Comparison of ENCODE assay signal across 19 cellular contexts in the genomic region with DNA sequence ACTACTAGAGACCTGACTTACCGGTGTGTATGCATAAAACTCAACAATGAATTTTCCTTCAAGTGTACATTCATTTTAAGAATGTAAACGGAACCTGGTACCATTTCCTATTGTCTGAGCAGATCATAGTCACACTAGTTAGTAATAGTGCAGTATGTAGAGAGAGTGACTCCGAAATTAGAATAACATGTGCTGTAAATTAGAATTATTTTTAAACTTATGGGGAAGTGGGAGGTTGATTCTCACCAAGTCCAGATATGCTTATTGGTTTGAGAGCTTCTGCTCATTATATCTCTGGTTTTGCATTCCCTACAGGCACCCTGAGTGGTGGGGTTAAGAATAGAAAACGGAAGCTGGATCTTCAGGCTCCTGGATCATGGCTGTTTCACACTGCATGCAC.
"Had no signal": no experiment of that assay in that cellular context is flagged by ENCODE, and none has a peak within 500 bp of the region (broad histone marks: within the 10 kb centered on the region; RNA-seq: fewer than 3 reads in every experiment).

No MANE protein-coding gene starts in this region.

- H3K36me3 ChIP-seq: neural progenitor cell, prostate gland had no signal

- H3K4me3 Mint-ChIP-seq: activated naive CD4-positive, alpha-beta T cell treated with anti-CD3 and anti-CD28 coated beads, Interleukin-2, amount 10 ng/mL, durations not matched to agents 7 days and 5 days; activated naive CD8-positive, alpha-beta T cell treated with anti-CD3 and anti-CD28 coated beads, Interleukin-2, amount 50 U/mL, for 24 hours; brain; neural progenitor cell; stimulated activated effector memory CD8-positive, alpha-beta T cell treated with anti-CD3 and anti-CD28 coated beads, Interleukin-12 subunit alpha, Interleukin-12 subunit beta, amount 100 ng/mL, for 72 hours; T-helper 2 cell treated with Interferon-gamma antibody and Interleukin-4, amounts not matched to agents 5 μg/mL and 100 μg/mL, for 36 hours; WTC11 had no signal

- H3K36me3 Mint-ChIP-seq: stimulated activated effector memory CD8-positive, alpha-beta T cell treated with anti-CD3 and anti-CD28 coated beads, Interleukin-12 subunit alpha, Interleukin-12 subunit beta, amount 100 ng/mL, for 72 hours; WTC11 had no signal

- H3K9me3 Mint-ChIP-seq: activated naive CD4-positive, alpha-beta T cell treated with anti-CD3 and anti-CD28 coated beads, Interleukin-2, amount 10 ng/mL, durations not matched to agents 7 days and 5 days; activated naive CD8-positive, alpha-beta T cell treated with anti-CD3 and anti-CD28 coated beads, Interleukin-2, amount 50 U/mL, for 24 hours; stimulated activated effector memory CD8-positive, alpha-beta T cell treated with anti-CD3 and anti-CD28 coated beads, Interleukin-12 subunit alpha, Interleukin-12 subunit beta, amount 100 ng/mL, for 72 hours; T-helper 2 cell treated with Interferon-gamma antibody and Interleukin-4, amounts not matched to agents 5 μg/mL and 100 μg/mL, for 36 hours; WTC11 had no signal

- H3K27ac Mint-ChIP-seq: activated naive CD8-positive, alpha-beta T cell treated with anti-CD3 and anti-CD28 coated beads, Interleukin-2, amount 50 U/mL, for 24 hours; brain; neural progenitor cell; stimulated activated effector memory CD8-positive, alpha-beta T cell treated with anti-CD3 and anti-CD28 coated beads, Interleukin-12 subunit alpha, Interleukin-12 subunit beta, amount 100 ng/mL, for 72 hours; T-helper 2 cell treated with Interferon-gamma antibody and Interleukin-4, amounts not matched to agents 5 μg/mL and 100 μg/mL, for 36 hours; WTC11 had no signal

- H2AFZ ChIP-seq: neural progenitor cell had no signal

- H3K27me3 ChIP-seq: neural progenitor cell, right atrium auricular region had no signal

- H3K9me3 ChIP-seq: prostate gland, right atrium auricular region had no signal

- H3K27me3 Mint-ChIP-seq: activated naive CD8-positive, alpha-beta T cell treated with anti-CD3 and anti-CD28 coated beads, Interleukin-2, amount 50 U/mL, for 24 hours; brain had no signal

- H3K27ac ChIP-seq: coronary artery, neural progenitor cell, prostate gland, right atrium auricular region had no signal

- H3K4me1 Mint-ChIP-seq: brain had no signal

- H3K4me2 ChIP-seq: neural progenitor cell had no signal

- H3K4me1 ChIP-seq: prostate gland had no signal

- H3K4me3 ChIP-seq: coronary artery, neural progenitor cell, prostate gland, right atrium auricular region, smooth muscle cell had no signal

- DNase-seq: activated CD4-positive, alpha-beta T cell treated with anti-CD3 and anti-CD28 coated beads, Interleukin-2, amount 50 U/mL, for 1 hour; activated CD8-positive, alpha-beta memory T cell treated with anti-CD3 and anti-CD28 coated beads, Interleukin-2, amount 50 U/mL, for 4 hours; activated effector memory CD4-positive, alpha-beta T cell treated with Interleukin-2 at 50 U/mL for 16 hours; activated naive CD4-positive, alpha-beta T cell treated with anti-CD3 and anti-CD28 coated beads, Interleukin-2, amount 10 ng/mL, durations not matched to agents 7 days and 5 days; activated naive CD8-positive, alpha-beta T cell treated with anti-CD3 and anti-CD28 coated beads, Interleukin-2, amount 50 U/mL, for 24 hours; activated T-cell treated with anti-CD3 and anti-CD28 coated beads, Interleukin-2, amount 50 U/mL, for 48 hours; anterior cingulate cortex; caudate nucleus; midbrain; stimulated activated CD4-positive, alpha-beta T cell treated with anti-CD3 and anti-CD28 coated beads, Interleukin-4, amount 100 ng/mL, for 24 hours had no signal

- ATAC-seq: activated naive CD8-positive, alpha-beta T cell treated with anti-CD3 and anti-CD28 coated beads, Interleukin-2, amount 50 U/mL, for 24 hours; stimulated activated effector memory CD8-positive, alpha-beta T cell treated with anti-CD3 and anti-CD28 coated beads, Interleukin-12 subunit alpha, Interleukin-12 subunit beta, amount 100 ng/mL, for 72 hours; WTC11 had no signal
